12 cellular contexts compared by ENCODE assay signal in the genomic region with DNA sequence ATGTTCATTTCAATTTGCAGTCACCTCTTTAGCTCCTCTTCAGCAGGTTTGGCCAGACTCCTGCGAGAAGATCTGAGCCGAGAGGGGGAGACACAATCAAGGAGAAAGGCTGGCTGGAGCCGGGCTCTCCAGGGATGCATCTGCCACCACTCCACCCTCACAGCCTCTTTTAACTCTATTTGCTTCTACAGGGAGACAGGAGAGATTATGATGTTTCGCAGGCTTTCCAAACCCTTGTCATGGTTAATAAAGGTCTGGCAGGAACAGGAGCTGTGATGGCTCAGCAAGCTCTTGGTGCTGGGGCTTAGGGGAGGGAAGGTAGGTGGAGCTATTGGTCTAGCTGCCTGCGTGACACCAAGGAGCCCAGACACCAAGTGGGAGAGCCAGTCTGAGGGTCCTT.
DNase-seq lines count a peak whose midpoint lies in the region; ATAC-seq and TF ChIP-seq lines count a peak whose summit lies in the region.
"Had no signal": no experiment of that assay in that cellular context is flagged by ENCODE, and none has a peak within 500 bp of the region (broad histone marks: within the 10 kb centered on the region; RNA-seq: fewer than 3 reads in every experiment).

No MANE protein-coding gene starts in this region.

- H3K9me3 ChIP-seq in heart left ventricle (peaks cover 0 to 18% (median 0%) of the 10 kb centered on the region in 12 donors), thyroid gland (no peaks in the 10 kb centered on the region)

- H3K27me3 ChIP-seq in heart left ventricle, result no peaks in the 10 kb centered on the region
- H3K27me3 ChIP-seq in thyroid gland, result no peaks in the 10 kb centered on the region

- peak; percentile 71 for DNase-seq in NCI-H82 (lab: John Stamatoyannopoulos, UW)
- DNase-seq in NCI-H82 treated with DMSO at 0.1 percent for 48 hours (lab: John Stamatoyannopoulos, UW; ENCODE audit: unreplicated experiment), result no peak
- peak; percentile 99 for DNase-seq in SK-N-DZ (ENCODE audit: low spot score)
- DNase-seq in heart left ventricle, result peak in 3 of 5 donors; percentile 21 to 43 (median 41)
- DNase-seq in thyroid gland, result peak; percentile 12 to 42
- no peak for DNase-seq in activated effector memory CD4-positive, alpha-beta T cell treated with anti-CD3 and anti-CD28 coated beads, Interleukin-2, amount 50 U/mL, for 16 hours
- DNase-seq: activated CD8-positive, alpha-beta memory T cell treated with anti-CD3 and anti-CD28 coated beads for 24 hours; NCI-H1105; SIG-M5 had no signal

- no peak for TF ChIP-seq POLR2A in heart left ventricle (IDR thresholded peaks at IDR 0.05)
- TF ChIP-seq POLR2A in thyroid gland (IDR thresholded peaks at IDR 0.05), result no peak

- H3K4me1 ChIP-seq in heart left ventricle (peaks cover 0 to 2% (median 0%) of the 10 kb centered on the region in 12 donors), thyroid gland (no peaks in the 10 kb centered on the region)

- H3K27ac ChIP-seq in heart left ventricle (no peak overlapping the region), thyroid gland (no peak overlapping the region)
- H3K27ac ChIP-seq: skin epidermis had no signal

- intact Hi-C loops in heart left ventricle (cut with DNase I), result loop anchor here in 7 of 10 donors (1.0 to 10.0 kb wide), 8 partner anchors 45 to 573 kb away; a partner anchor contains a TSS
- intact Hi-C loops in thyroid gland (cut with DNase I), result no loop called here

- no peaks in the 10 kb centered on the region for H3K36me3 ChIP-seq in heart left ventricle
- no peaks in the 10 kb centered on the region for H3K36me3 ChIP-seq in thyroid gland

- TF ChIP-seq CTCF in heart left ventricle (IDR thresholded peaks at IDR 0.05) (peak in 11 of 12 donors; percentile 15 to 57 (median 46)), thyroid gland (IDR thresholded peaks at IDR 0.05) (peak in 2 of 6 experiments; percentile 16 to 29)

- peak; percentile 71 to 90 (median 88) for ATAC-seq in heart left ventricle
- no peak for ATAC-seq in HG02642 (IDR thresholded peaks at IDR 0.05; ENCODE audit: poor library complexity, unreplicated experiment)
- no peak for ATAC-seq in GM18868 (IDR thresholded peaks at IDR 0.05; ENCODE audit: unreplicated experiment)

- H3K4me3 ChIP-seq in heart left ventricle (no peak overlapping the region), thyroid gland (replicated peaks in 1 of 3) (no peak overlapping the region)
- H3K4me3 ChIP-seq: skin epidermis had no signal

- 28 to 33% (median 31%) methylated on average over 5 of the region's 5 CpGs for WGBS in heart left ventricle, 4 donors
- WGBS in thyroid gland, 2 donors, result 21 to 43% methylated on average over 4 to 5 of the region's 5 CpGs

Comparison
In these comparisons a context has a peak if more than half of its experiments do, and no peak if none do; other contexts are left out.
1. DNase-seq: peak in NCI-H82 (single experiment), SK-N-DZ (single experiment), heart left ventricle (3 of 5) and thyroid gland (2 of 2); none in NCI-H82 treated with DMSO at 0.1 percent for 48 hours (single experiment) and activated effector memory CD4-positive, alpha-beta T cell treated with anti-CD3 and anti-CD28 coated beads, Interleukin-2, amount 50 U/mL, for 16 hours (single experiment).
2. ATAC-seq: peak in heart left ventricle (4 of 4); none in HG02642 (single experiment) and GM18868 (single experiment).